ENCODE assay signal across 15 cellular contexts in the genomic region with DNA sequence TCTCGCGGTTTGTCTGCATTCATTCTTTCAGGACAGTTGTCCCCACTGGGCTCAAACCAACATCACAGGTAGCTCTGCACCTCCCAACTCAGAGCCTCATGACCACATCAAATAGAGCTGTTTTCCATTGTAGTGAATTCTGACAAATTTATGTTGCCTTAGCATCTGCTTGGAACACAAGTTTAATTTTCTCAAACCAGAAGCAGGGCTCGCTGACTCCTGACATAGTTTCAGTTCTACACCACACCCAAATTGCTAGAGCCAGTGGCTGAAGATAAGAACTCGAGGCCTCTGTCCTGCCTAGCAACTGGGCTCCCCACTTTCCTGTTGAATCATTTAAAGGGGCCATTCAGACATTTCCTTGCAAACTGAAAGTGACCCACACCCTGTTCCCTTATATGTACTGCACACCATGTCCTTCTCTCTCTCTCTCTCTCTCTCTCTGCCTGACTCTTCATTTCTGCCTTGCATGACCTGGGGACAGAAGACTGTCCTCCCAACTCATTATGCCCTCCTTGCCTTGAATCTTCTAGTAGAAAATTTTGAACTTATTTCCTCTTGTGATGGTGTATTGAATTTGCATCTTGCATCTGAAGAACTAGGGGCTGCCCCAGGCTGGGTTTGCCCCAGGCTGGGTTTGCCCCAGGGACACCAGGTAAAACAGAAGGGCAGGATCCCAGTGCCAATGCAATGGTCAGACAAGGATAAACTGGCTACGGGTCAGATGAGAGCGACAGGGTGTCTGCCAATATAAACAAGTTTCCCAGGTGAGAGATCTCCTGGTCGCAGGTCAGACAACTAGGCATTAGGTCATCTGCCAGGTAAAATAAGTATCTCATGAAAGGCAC. TPM values are rescaled to one million over a fixed set of nuclear protein-coding genes. Genes with fewer than 3 reads are reported as not detected.
A peak's percentile ranks its signal among the peaks of the same experiment; 100 is the strongest.
DNase-seq lines count a peak whose midpoint lies in the region; ATAC-seq, FAIRE-seq and TF ChIP-seq lines count a peak whose summit lies in the region.
"Had no signal": no experiment of that assay in that cellular context is flagged by ENCODE, and none has a peak within 500 bp of the region (broad histone marks: within the 10 kb centered on the region; RNA-seq: fewer than 3 reads in every experiment).

No MANE protein-coding gene starts in this region.

- peak; percentile 79 for ATAC-seq in HG03280 (IDR thresholded peaks at IDR 0.05; ENCODE audit: unreplicated experiment)
- ATAC-seq in GM12878 = peak; percentile 90
- ATAC-seq in stimulated activated naive B cell treated with anti-CD40 and anti-IgM and Interleukin-4, amounts not matched to agents 10 μg/mL and 1 μg/mL and 100 μg/mL, for 72 hours (replicated peaks) = peak; percentile 72 to 81

- no peak overlapping the region for H3K27ac ChIP-seq in GM12878 (ENCODE audit: control insufficient read depth, insufficient read depth)
- no peak overlapping the region for H3K27ac ChIP-seq in SK-N-SH (ENCODE audit: low read depth in 2 of 2, low read length in 1 of 2)
- H3K27ac ChIP-seq: prostate gland had no signal

- H2AFZ ChIP-seq in GM12878 (ENCODE audit: control insufficient read depth, low read depth, low read length) = no peak overlapping the region
- no peak overlapping the region for H2AFZ ChIP-seq in SK-N-SH (ENCODE audit: low read depth)

- H3F3A ChIP-seq in SK-N-SH (replicated peaks; ENCODE audit: insufficient read depth) = no peaks in the 10 kb centered on the region

- peaks cover 9% of the 10 kb centered on the region for H3K4me1 Mint-ChIP-seq in activated CD4-positive, alpha-beta T cell treated with anti-CD3 and anti-CD28 coated beads, Interleukin-2, amount 10 ng/mL, durations not matched to agents 7 days and 5 days
- H3K4me1 Mint-ChIP-seq in stimulated activated naive B cell treated with anti-CD40 and anti-IgM and Interleukin-4, amounts not matched to agents 10 μg/mL and 1 μg/mL and 100 μg/mL, for 72 hours = peaks cover 14 to 25% of the 10 kb centered on the region in 2 donors

- H3K9me3 Mint-ChIP-seq in activated CD4-positive, alpha-beta T cell treated with anti-CD3 and anti-CD28 coated beads, Interleukin-2, amount 10 ng/mL, durations not matched to agents 7 days and 5 days = no peaks in the 10 kb centered on the region
- H3K9me3 Mint-ChIP-seq in stimulated activated naive B cell treated with anti-CD40 and anti-IgM and Interleukin-4, amounts not matched to agents 10 μg/mL and 1 μg/mL and 100 μg/mL, for 72 hours = peaks cover 4% of the 10 kb centered on the region in 2 donors

- H3K4me2 ChIP-seq in GM12878 (ENCODE audit: control insufficient read depth, insufficient read depth) (peak overlapping the region; percentile 28), SK-N-SH (no peak overlapping the region)

- CTCF ChIA-PET in activated CD4-positive, alpha-beta T cell treated with anti-CD3 and anti-CD28 coated beads, Interleukin-2, amount 10 ng/mL, durations not matched to agents 7 days and 5 days (lab: Charles Lee) = interaction anchor here (1.3 kb wide), 1 partner anchor 16 kb away, joined by 3 read pairs; no protein-coding TSS in a partner anchor
- CTCF ChIA-PET in GM12878 (lab: Yijun Ruan, JAX) = interaction anchor here (1.1 kb wide), 1 partner anchor 338 kb away, joined by 3 read pairs; no protein-coding TSS in a partner anchor
- CTCF ChIA-PET in SK-N-SH (lab: Yijun Ruan, JAX) = interaction anchor here (1.3 to 5.4 kb wide), 2 partner anchors 9 to 126 kb away, joined by 3 to 27 read pairs; a partner anchor contains a TSS

- H3K36me3 ChIP-seq in GM12878 (ENCODE audit: control insufficient read depth in 2 of 2, insufficient read depth in 2 of 2, low read length in 1 of 2) = no peaks in the 10 kb centered on the region
- no peaks in the 10 kb centered on the region for H3K36me3 ChIP-seq in SK-N-SH (replicated peaks in 1 of 2; ENCODE audit: control insufficient read depth in 1 of 2, insufficient read depth in 2 of 2, low read length in 1 of 2)
- H3K36me3 ChIP-seq: prostate gland had no signal

- H3K9me3 ChIP-seq in GM12878 (replicated peaks; ENCODE audit: control insufficient read depth, insufficient read depth, low read length) (no peaks in the 10 kb centered on the region), SK-N-SH (no peaks in the 10 kb centered on the region)
- H3K9me3 ChIP-seq: prostate gland had no signal

- no peak for TF ChIP-seq CTCF in GM12878 (IDR thresholded peaks at IDR 0.05 in 2 of 3, conservative IDR thresholded peaks at IDR 0.05 in 1 of 3; ENCODE audit: control insufficient read depth in 2 of 3, extremely low read depth in 1 of 3, insufficient read depth in 1 of 3, low read depth in 3 of 3, low read length in 3 of 3)
- TF ChIP-seq CTCF in SK-N-SH (IDR thresholded peaks at IDR 0.05) = no peak

- peaks cover 10% of the 10 kb centered on the region for H3K27me3 Mint-ChIP-seq in activated CD4-positive, alpha-beta T cell treated with anti-CD3 and anti-CD28 coated beads, Interleukin-2, amount 10 ng/mL, durations not matched to agents 7 days and 5 days
- peaks cover 12 to 17% of the 10 kb centered on the region in 2 donors for H3K27me3 Mint-ChIP-seq in stimulated activated naive B cell treated with anti-CD40 and anti-IgM and Interleukin-4, amounts not matched to agents 10 μg/mL and 1 μg/mL and 100 μg/mL, for 72 hours

- H4K20me1 ChIP-seq in GM12878 (ENCODE audit: control insufficient read depth, insufficient read depth) (no peaks in the 10 kb centered on the region), SK-N-SH (ENCODE audit: insufficient read depth) (no peaks in the 10 kb centered on the region)

- peak; percentile 31 for FAIRE-seq in GM12878 (lab: Jason Lieb, UNC)
- FAIRE-seq: A204.1 had no signal

- WGBS in GM12878 (ENCODE audit: insufficient coverage, insufficient replicate concordance, low lambda C conversion rate, missing lambda C conversion rate) = 23% methylated on average over 7 of the region's 7 CpGs
- 41% methylated on average over 7 of the region's 7 CpGs for WGBS in SK-N-SH (ENCODE audit: low lambda C conversion rate)

- TF ChIP-seq POLR2A in GM12878 (IDR thresholded peaks at IDR 0.05; ENCODE audit: low read depth, low read length) = no peak

- H3K4me1 ChIP-seq in GM12878 (ENCODE audit: control insufficient read depth, insufficient read depth, low read length) = peaks cover 6% of the 10 kb centered on the region; the same call in 1 of the 2 replicates
- H3K4me1 ChIP-seq in SK-N-SH (ENCODE audit: control insufficient read depth in 1 of 2, insufficient read depth in 2 of 2, low read depth in 1 of 2, low read length in 1 of 2) = peaks cover 0 to 4% of the 10 kb centered on the region in 2 experiments; a peak in 1 of 4 replicates
- H3K4me1 ChIP-seq: prostate gland had no signal

- no TSS peak for BruUV-seq in GM12878 (replicated peaks; lab: Mats Ljungman, UMichigan)

- H3K4me3 Mint-ChIP-seq in activated CD4-positive, alpha-beta T cell treated with anti-CD3 and anti-CD28 coated beads, Interleukin-2, amount 10 ng/mL, durations not matched to agents 7 days and 5 days = no peak overlapping the region
- H3K4me3 Mint-ChIP-seq in stimulated activated naive B cell treated with anti-CD40 and anti-IgM and Interleukin-4, amounts not matched to agents 10 μg/mL and 1 μg/mL and 100 μg/mL, for 72 hours = no peak overlapping the region

- in situ Hi-C loops in GM12878 (cut with MboI) = no loop called here

- RAD21 ChIA-PET in GM12878 (lab: Charles Lee; ENCODE audit: unreplicated experiment) = no interaction called here

- H3K9ac ChIP-seq in GM12878 (ENCODE audit: control insufficient read depth, insufficient read depth, low read length) = no peak overlapping the region
- no peak overlapping the region for H3K9ac ChIP-seq in SK-N-SH

- intact Hi-C loops in GM12878 (cut with micrococcal nuclease; ENCODE audit: unreplicated experiment) = no loop called here

- H3K79me2 ChIP-seq in GM12878 (ENCODE audit: control insufficient read depth, insufficient read depth, low read length) (no peaks in the 10 kb centered on the region), SK-N-SH (ENCODE audit: insufficient read depth) (no peaks in the 10 kb centered on the region)

- H3K27me3 ChIP-seq in GM12878 (replicated peaks in 1 of 2; ENCODE audit: control insufficient read depth in 2 of 2, insufficient read depth in 2 of 2, low read length in 1 of 2) (no peaks in the 10 kb centered on the region), SK-N-SH (ENCODE audit: insufficient read depth) (no peaks in the 10 kb centered on the region)

- DNase-seq in activated CD4-positive, alpha-beta T cell treated with anti-CD3 and anti-CD28 coated beads, Interleukin-2, amount 10 ng/mL, durations not matched to agents 7 days and 5 days = peak; percentile 20
- DNase-seq in activated CD4-positive, alpha-beta T cell treated with anti-CD3 and anti-CD28 coated beads, Interleukin-2, amount 50 U/mL, for 1 hour = no peak
- DNase-seq in GM12878 (ENCODE audit: low read depth, low spot score) (no peak), SK-N-SH (no peak), NCI-H446 (lab: John Stamatoyannopoulos, UW) (no peak)
- DNase-seq in stimulated activated naive B cell treated with anti-CD40 and anti-IgM and Interleukin-4, amounts not matched to agents 10 μg/mL and 1 μg/mL and 100 μg/mL, for 72 hours = no peak
- DNase-seq in stimulated activated CD4-positive, alpha-beta T cell treated with anti-CD3 and anti-CD28 coated beads, Interleukin-4, amount 100 ng/mL, for 1 hour = no peak
- DNase-seq: activated CD8-positive, alpha-beta memory T cell treated with anti-CD3 and anti-CD28 coated beads for 24 hours; NCI-H1694; stimulated activated CD4-positive, alpha-beta T cell treated with anti-CD3 and anti-CD28 coated beads, Interleukin-4, amount 100 ng/mL, for 4 hours; substantia nigra had no signal

- H3K4me3 ChIP-seq in GM12878 = no peak overlapping the region
- H3K4me3 ChIP-seq in SK-N-SH (ENCODE audit: low read depth in 2 of 2, low read length in 1 of 2) = no peak overlapping the region
- H3K4me3 ChIP-seq: prostate gland had no signal

- TF ChIP-seq EP300 in GM12878 (IDR thresholded peaks at IDR 0.05; ENCODE audit: borderline replicate concordance in 1 of 2, control insufficient read depth in 1 of 2, low read depth in 2 of 2, low read length in 2 of 2) = no peak
- no peak for TF ChIP-seq EP300 in SK-N-SH (IDR thresholded peaks at IDR 0.05; ENCODE audit: borderline replicate concordance in 1 of 2, low read depth in 1 of 2, low read length in 1 of 2)

- no peak for TF ChIP-seq RAD21 in GM12878 (IDR thresholded peaks at IDR 0.05; ENCODE audit: insufficient read depth, low read depth, low read length)
- no peak for TF ChIP-seq RAD21 in SK-N-SH (IDR thresholded peaks at IDR 0.05; ENCODE audit: low read length)

- SMC1A ChIA-PET in GM12878 (lab: Charles Lee; ENCODE audit: uncharacterized antibody, unreplicated experiment) = no interaction called here

- H3K27ac Mint-ChIP-seq in activated CD4-positive, alpha-beta T cell treated with anti-CD3 and anti-CD28 coated beads, Interleukin-2, amount 10 ng/mL, durations not matched to agents 7 days and 5 days = no peak overlapping the region
- peak overlapping the region; percentile 33 for H3K27ac Mint-ChIP-seq in stimulated activated naive B cell treated with anti-CD40 and anti-IgM and Interleukin-4, amounts not matched to agents 10 μg/mL and 1 μg/mL and 100 μg/mL, for 72 hours

- H3K9me2 ChIP-seq in SK-N-SH = no peaks in the 10 kb centered on the region

- no peaks in the 10 kb centered on the region for H3K36me3 Mint-ChIP-seq in activated CD4-positive, alpha-beta T cell treated with anti-CD3 and anti-CD28 coated beads, Interleukin-2, amount 10 ng/mL, durations not matched to agents 7 days and 5 days (ENCODE audit: low read depth)
- no peaks in the 10 kb centered on the region for H3K36me3 Mint-ChIP-seq in stimulated activated naive B cell treated with anti-CD40 and anti-IgM and Interleukin-4, amounts not matched to agents 10 μg/mL and 1 μg/mL and 100 μg/mL, for 72 hours

- POLR2A ChIA-PET in activated CD4-positive, alpha-beta T cell treated with anti-CD3 and anti-CD28 coated beads, Interleukin-2, amount 10 ng/mL, durations not matched to agents 7 days and 5 days (lab: Charles Lee) = no interaction called here
- POLR2A ChIA-PET in GM12878 (lab: Charles Lee) (no interaction called here), SK-N-SH (lab: Yijun Ruan, JAX) (no interaction called here)

RNA-seq across cellular contexts. Expression of a gene that starts 9.7 kb away (rescaled TPM):
- not detected for total RNA-seq in activated CD4-positive, alpha-beta T cell treated with anti-CD3 and anti-CD28 coated beads, Interleukin-2, amount 10 ng/mL, durations not matched to agents 7 days and 5 days
- not detected in 2 replicates for total RNA-seq in GM12878 (2013; cell fraction: nucleolus; rRNA removed)
- total RNA-seq in GM12878 (2014; rRNA removed) (not detected in 2 replicates), GM12878 (2014; rRNA removed; fragmentation: Illumina TruSeq; extraction: Trizol) (not detected in 2 replicates), GM12878 (2021) (not detected in 2 replicates)
- not detected for polyA plus RNA-seq in GM12878 (2011; ENCODE audit: low read depth)
- polyA plus RNA-seq in GM12878 (2011; rRNA removed) (not detected in 2 replicates), GM12878 (2014; fragmentation: Illumina TruSeq; extraction: Trizol) (not detected in 2 replicates), GM12878 (2014; fragmentation: Nextera tagmentation; extraction: Ambion mirVana) (not detected), GM12878 (2014; rRNA removed) (0.41 TPM in 1 of 2 replicates, not detected in the other), GM12878 (2016; fragmentation: Nextera tagmentation; extraction: Ambion mirVana) (not detected), SK-N-SH (2012; rRNA removed) (0.03 and 0.05 TPM in 2 replicates)
- not detected in 2 replicates for polyA plus RNA-seq in GM12878 (2011; cell fraction: cytosol; rRNA removed)
- polyA plus RNA-seq in GM12878 (2011; cell fraction: nucleus; rRNA removed) = not detected in 2 replicates
- polyA plus RNA-seq in GM12878 (2012) = not detected in 2 replicates
- polyA minus RNA-seq in GM12878 (2011; rRNA and poly(A)+ RNA removed) = not detected in 2 replicates
- polyA minus RNA-seq in GM12878 (2011; cell fraction: cytosol; rRNA and poly(A)+ RNA removed) = not detected in 2 replicates
- polyA minus RNA-seq in GM12878 (2011; cell fraction: nucleus; rRNA and poly(A)+ RNA removed) = not detected in 2 replicates
- 0.01 and 0.08 TPM in 2 replicates for polyA plus RNA-seq in SK-N-SH (2012; cell fraction: cytosol; rRNA removed)
- 0.01 and 0.04 TPM in 2 replicates for polyA plus RNA-seq in SK-N-SH (2012; cell fraction: nucleus; rRNA removed)
- total RNA-seq: lung microvascular endothelial cell had no signal
